10 cellular contexts compared by ENCODE assay signal in the genomic region with DNA sequence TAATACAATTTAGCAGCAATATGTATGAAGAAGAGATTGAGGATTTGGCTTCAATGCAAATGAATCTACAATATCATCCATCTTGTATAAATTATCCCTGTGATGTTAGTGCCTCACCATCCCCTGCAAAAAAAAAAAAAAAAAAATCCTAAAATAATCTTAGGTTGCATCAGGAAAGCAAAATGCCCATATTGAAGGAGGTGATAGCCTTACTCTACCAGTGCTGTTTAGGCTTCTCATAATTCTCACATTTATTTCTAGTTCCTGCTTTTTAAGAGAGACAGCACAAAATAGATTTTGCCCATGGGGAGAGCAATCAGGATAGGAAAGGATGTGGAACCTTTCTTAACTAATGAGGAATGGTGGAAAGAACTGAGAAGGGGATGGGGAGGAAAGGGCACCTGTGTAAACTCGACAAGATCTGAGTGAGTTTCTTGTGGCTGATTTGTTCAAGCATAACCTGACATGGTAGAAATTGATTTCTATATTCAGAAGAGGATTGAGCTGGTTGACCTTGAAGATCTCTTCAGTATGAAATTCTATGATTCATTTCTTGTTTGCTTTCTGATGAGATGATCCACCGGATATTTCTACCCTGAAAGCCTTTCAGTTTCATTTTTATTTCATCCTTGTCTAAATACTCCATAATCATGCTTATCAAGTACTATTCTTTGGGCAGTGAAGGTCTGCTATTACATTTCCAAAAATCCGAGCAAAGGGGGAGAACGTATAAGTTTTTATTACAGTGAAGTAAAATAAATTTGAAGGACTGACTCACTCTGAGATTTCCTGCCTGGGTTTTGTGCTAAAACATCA.
DNase-seq lines count a peak whose midpoint lies in the region; ATAC-seq and TF ChIP-seq lines count a peak whose summit lies in the region.
"Had no signal": no experiment of that assay in that cellular context is flagged by ENCODE, and none has a peak within 500 bp of the region (broad histone marks: within the 10 kb centered on the region; RNA-seq: fewer than 3 reads in every experiment).

No MANE protein-coding gene starts in this region.

- DNase-seq in right cardiac atrium (no peak), Right ventricle myocardium inferior (ENCODE audit: missing footprints) (no peak), RWPE2 (ENCODE audit: low spot score) (no peak), epithelial cell of prostate (ENCODE audit: low read depth, low spot score) (no peak), psoas muscle (no peak), type B pancreatic cell (ENCODE audit: extremely low spot score, unreplicated experiment) (no peak), H7 (no peak)
- DNase-seq: NCI-H2227 treated with DMSO at 0.1 percent for 48 hours had no signal

- peak overlapping the region; percentile 19 for H3K4me3 ChIP-seq in right cardiac atrium (ENCODE audit: low read length)
- H3K4me3 ChIP-seq in RWPE2 (ENCODE audit: severe bottlenecking) = no peak overlapping the region
- H3K4me3 ChIP-seq in psoas muscle = no peak overlapping the region
- H3K4me3 ChIP-seq in H7 (ENCODE audit: insufficient read depth, low read depth, low read length) = no peak overlapping the region

- no peaks in the 10 kb centered on the region for H3K9me3 ChIP-seq in right cardiac atrium (ENCODE audit: control insufficient read depth, low read length)
- no peaks in the 10 kb centered on the region for H3K9me3 ChIP-seq in RWPE2 (ENCODE audit: severe bottlenecking)
- H3K9me3 ChIP-seq in psoas muscle = no peaks in the 10 kb centered on the region

- ATAC-seq in right cardiac atrium (no peak), Right ventricle myocardium inferior (no peak), RWPE2 (ENCODE audit: low read depth) (peak; percentile 72), psoas muscle (no peak), HG02623 (IDR thresholded peaks at IDR 0.05; ENCODE audit: unreplicated experiment) (no peak)

- H3K4me3 Mint-ChIP-seq in type B pancreatic cell = no peak overlapping the region
- H3K4me3 Mint-ChIP-seq: activated naive CD8-positive, alpha-beta T cell had no signal

- no peaks in the 10 kb centered on the region for H3K36me3 ChIP-seq in RWPE2 (ENCODE audit: low read depth)
- H3K36me3 ChIP-seq in psoas muscle (ENCODE audit: insufficient read depth in 1 of 2, low read depth in 1 of 2) = no peaks in the 10 kb centered on the region
- no peaks in the 10 kb centered on the region for H3K36me3 ChIP-seq in H7 (replicated peaks; ENCODE audit: control insufficient read depth, insufficient read depth, low read length)

- H3K27ac Mint-ChIP-seq in type B pancreatic cell = no peak overlapping the region
- H3K27ac Mint-ChIP-seq: activated naive CD8-positive, alpha-beta T cell had no signal

- intact Hi-C loops in right cardiac atrium (cut with DNase I) = no loop called here
- intact Hi-C loops in Right ventricle myocardium inferior (cut with DNase I) = loop anchor here (10.0 kb wide), 1 partner anchor 47 kb away; no protein-coding TSS in a partner anchor
- intact Hi-C loops in psoas muscle (cut with DNase I) = loop anchor here in 1 of 2 donors (10.0 kb wide), 1 partner anchor 393 kb away; a partner anchor contains a TSS

- H3K36me3 Mint-ChIP-seq in type B pancreatic cell = no peaks in the 10 kb centered on the region
- H3K36me3 Mint-ChIP-seq: activated naive CD8-positive, alpha-beta T cell had no signal

- 55% methylated on average over 4 of the region's 4 CpGs for WGBS in right cardiac atrium
- 55 to 66% (median 64%) methylated on average over 4 of the region's 4 CpGs for WGBS in psoas muscle, 3 donors

- H3K27me3 Mint-ChIP-seq in type B pancreatic cell = no peaks in the 10 kb centered on the region
- H3K27me3 Mint-ChIP-seq: activated naive CD8-positive, alpha-beta T cell had no signal

- H3K27me3 ChIP-seq in right cardiac atrium (ENCODE audit: control insufficient read depth, insufficient read depth) (no peaks in the 10 kb centered on the region), RWPE2 (ENCODE audit: insufficient read depth, poor library complexity, severe bottlenecking) (no peaks in the 10 kb centered on the region), psoas muscle (ENCODE audit: insufficient read depth in 3 of 3, low read length in 2 of 3) (no peaks in the 10 kb centered on the region), H7 (ENCODE audit: control insufficient read depth, insufficient read depth, low read length) (no peaks in the 10 kb centered on the region)

- H3K27ac ChIP-seq in right cardiac atrium (ENCODE audit: low read length) = no peak overlapping the region
- H3K27ac ChIP-seq in RWPE2 (ENCODE audit: poor library complexity, severe bottlenecking) = peak overlapping the region; percentile 44
- H3K27ac ChIP-seq in epithelial cell of prostate = peak overlapping the region; percentile 57
- H3K27ac ChIP-seq in psoas muscle = no peak overlapping the region

- TF ChIP-seq CTCF in RWPE2 (IDR thresholded peaks at IDR 0.05; ENCODE audit: poor library complexity, severe bottlenecking) (no peak), psoas muscle (IDR thresholded peaks at IDR 0.05) (no peak), type B pancreatic cell (conservative IDR thresholded peaks at IDR 0.05) (no peak)

- H3K4me1 Mint-ChIP-seq in type B pancreatic cell (ENCODE audit: unreplicated experiment) = no peaks in the 10 kb centered on the region

- peaks cover 4% of the 10 kb centered on the region for H3K4me1 ChIP-seq in right cardiac atrium (ENCODE audit: control insufficient read depth, insufficient read depth, low read length)
- peaks cover 9% of the 10 kb centered on the region for H3K4me1 ChIP-seq in RWPE2 (ENCODE audit: insufficient read depth, poor library complexity, severe bottlenecking)
- H3K4me1 ChIP-seq in psoas muscle = peaks cover 8% of the 10 kb centered on the region

- no peaks in the 10 kb centered on the region for H3K9me3 Mint-ChIP-seq in type B pancreatic cell

Comparison
In these comparisons a context has a peak if more than half of its experiments do, and no peak if none do; other contexts are left out.
1. H3K27ac ChIP-seq: peak in RWPE2 (single experiment) and epithelial cell of prostate (single experiment); none in right cardiac atrium (single experiment) and psoas muscle (single experiment).